Comparison of ENCODE assay signal across 8 cellular contexts in the genomic region with DNA sequence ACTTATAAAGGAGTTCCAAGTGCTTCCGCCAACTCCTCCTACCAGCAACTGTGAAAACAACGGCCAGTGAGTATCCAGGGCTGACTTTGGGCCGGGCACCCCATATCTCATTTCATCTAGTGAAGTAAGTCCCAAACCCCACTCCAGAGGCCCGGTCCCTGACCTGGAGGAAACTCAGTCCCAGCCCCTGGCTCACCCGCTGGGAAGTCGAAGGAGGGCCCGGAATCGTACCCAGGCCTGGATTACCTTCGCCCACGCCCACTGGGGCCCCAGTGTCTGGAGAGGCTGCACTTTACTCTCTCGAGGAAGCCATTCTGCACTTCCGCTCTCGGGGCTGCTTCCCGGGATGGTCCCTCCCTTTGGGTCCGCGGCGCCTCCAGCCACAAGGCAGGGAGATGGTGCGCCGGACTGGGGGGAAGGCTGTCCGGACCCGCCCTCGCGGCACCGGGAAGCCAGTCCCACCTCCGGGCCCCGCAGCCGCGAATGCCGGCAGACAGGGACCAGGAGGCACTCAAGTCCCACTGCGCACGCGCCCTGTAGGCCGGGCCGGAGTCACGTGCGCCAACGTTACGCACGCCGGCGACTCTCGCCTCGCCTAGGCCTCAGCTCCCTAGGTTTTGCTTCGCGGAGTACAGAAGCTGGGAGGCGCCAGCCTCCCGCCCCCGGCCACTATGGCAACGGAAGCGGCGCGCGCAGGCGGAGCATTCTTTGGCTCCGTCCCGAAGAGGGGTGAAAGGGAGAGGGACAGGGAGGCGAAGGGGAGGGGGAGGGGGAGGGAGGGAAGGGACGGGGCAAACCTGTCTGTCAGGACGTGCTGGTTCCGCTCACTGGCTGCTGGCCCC. TPM values are rescaled to one million over a fixed set of nuclear protein-coding genes. Genes with fewer than 3 reads are reported as not detected.
DNase-seq lines count a peak whose midpoint lies in the region; ATAC-seq and TF ChIP-seq lines count a peak whose summit lies in the region.

A gene with protein sequence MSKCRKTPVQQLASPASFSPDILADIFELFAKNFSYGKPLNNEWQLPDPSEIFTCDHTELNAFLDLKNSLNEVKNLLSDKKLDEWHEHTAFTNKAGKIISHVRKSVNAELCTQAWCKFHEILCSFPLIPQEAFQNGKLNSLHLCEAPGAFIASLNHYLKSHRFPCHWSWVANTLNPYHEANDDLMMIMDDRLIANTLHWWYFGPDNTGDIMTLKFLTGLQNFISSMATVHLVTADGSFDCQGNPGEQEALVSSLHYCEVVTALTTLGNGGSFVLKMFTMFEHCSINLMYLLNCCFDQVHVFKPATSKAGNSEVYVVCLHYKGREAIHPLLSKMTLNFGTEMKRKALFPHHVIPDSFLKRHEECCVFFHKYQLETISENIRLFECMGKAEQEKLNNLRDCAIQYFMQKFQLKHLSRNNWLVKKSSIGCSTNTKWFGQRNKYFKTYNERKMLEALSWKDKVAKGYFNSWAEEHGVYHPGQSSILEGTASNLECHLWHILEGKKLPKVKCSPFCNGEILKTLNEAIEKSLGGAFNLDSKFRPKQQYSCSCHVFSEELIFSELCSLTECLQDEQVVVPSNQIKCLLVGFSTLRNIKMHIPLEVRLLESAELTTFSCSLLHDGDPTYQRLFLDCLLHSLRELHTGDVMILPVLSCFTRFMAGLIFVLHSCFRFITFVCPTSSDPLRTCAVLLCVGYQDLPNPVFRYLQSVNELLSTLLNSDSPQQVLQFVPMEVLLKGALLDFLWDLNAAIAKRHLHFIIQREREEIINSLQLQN (minus strand): TSS at position 513 of the 842 bp plus-strand sequence. CDS start 3,482 bp downstream, outside the sequence.

- H3K4me2 ChIP-seq in PC-9: peak within 1 kb of the TSS; percentile 83

- no peak for TF ChIP-seq CTCF in PC-9 (conservative IDR thresholded peaks at IDR 0.05)

- H3K4me1 ChIP-seq in PC-9 (replicated peaks; ENCODE audit: insufficient read depth): peaks cover 35% of the 10 kb centered on the region
- H3K4me1 ChIP-seq in esophagus (ENCODE audit: control insufficient read depth in 2 of 2, insufficient read depth in 2 of 2, low read length in 1 of 2): peaks cover 0 to 4% of the 10 kb centered on the region in 2 donors
- H3K4me1 ChIP-seq in muscle layer of colon (ENCODE audit: insufficient read depth, low read length): peaks cover 14% of the 10 kb centered on the region

- H3K9me3 ChIP-seq in PC-9 (ENCODE audit: insufficient read depth, low read depth) (no peaks in the 10 kb centered on the region), esophagus (ENCODE audit: control insufficient read depth in 2 of 2, insufficient read depth in 1 of 2, low read depth in 1 of 2, low read length in 1 of 2) (no peaks in the 10 kb centered on the region), muscle layer of colon (ENCODE audit: low read length) (no peaks in the 10 kb centered on the region)

- ATAC-seq in GM21619 (IDR thresholded peaks at IDR 0.05; ENCODE audit: unreplicated experiment): peak; percentile 87

- no TSS peak for BruUV-seq in PC-9 (replicated peaks; lab: Mats Ljungman, UMichigan)

- H3K4me1 Mint-ChIP-seq in activated T-cell treated with anti-CD3 and anti-CD28 coated beads, Interleukin-2, amount 50 U/mL, for 24 hours (ENCODE audit: low read depth): peaks cover 21% of the 10 kb centered on the region

- peak within 1 kb of the TSS; percentile 92 for H3K27ac Mint-ChIP-seq in activated T-cell treated with anti-CD3 and anti-CD28 coated beads, Interleukin-2, amount 50 U/mL, for 24 hours

- peaks cover 23% of the 10 kb centered on the region for H3K27me3 Mint-ChIP-seq in activated T-cell treated with anti-CD3 and anti-CD28 coated beads, Interleukin-2, amount 50 U/mL, for 24 hours

- H3K9me2 ChIP-seq in PC-9 (ENCODE audit: insufficient read depth): peaks cover 9% of the 10 kb centered on the region; the same call in 1 of the 2 replicates

- H2AFZ ChIP-seq in PC-9: peak within 1 kb of the TSS; percentile 72

- H3F3A ChIP-seq in PC-9 (ENCODE audit: insufficient read depth, low read depth): peaks cover 22% of the 10 kb centered on the region

- H3K4me3 ChIP-seq in Jurkat, Clone E6-1 (ENCODE audit: low read length): peak within 1 kb of the TSS; percentile 84
- H3K4me3 ChIP-seq in PC-9 (peak within 1 kb of the TSS; percentile 67), esophagus (ENCODE audit: low read depth in 1 of 2, low read length in 2 of 2) (peak within 1 kb of the TSS; percentile 79 to 84), muscle layer of colon (ENCODE audit: low read depth in 1 of 2, low read length in 2 of 2) (peak within 1 kb of the TSS; percentile 66 to 85)

- DNase-seq in DMS153 (lab: John Stamatoyannopoulos, UW): peak; percentile 96
- peak; percentile 95 for DNase-seq in Jurkat, Clone E6-1 (ENCODE audit: low read depth, low spot score)
- DNase-seq in PC-9: peak; percentile 95 to 97
- peak; percentile 93 for DNase-seq in activated T-cell treated with anti-CD3 and anti-CD28 coated beads, Interleukin-2, amount 50 U/mL, for 24 hours
- peak; percentile 79 for DNase-seq in stimulated activated CD8-positive, alpha-beta memory T cell treated with anti-CD3 and anti-CD28 coated beads, Interleukin-7, amount 100 ng/mL, for 24 hours (ENCODE audit: low read depth)

- CTCF ChIA-PET in PC-9 (lab: Charles Lee): interaction anchor here (0.6 kb wide), 5 partner anchors 8 to 283 kb away, joined by 3 read pairs; a partner anchor contains a TSS

- peaks cover 47% of the 10 kb centered on the region for H3K36me3 Mint-ChIP-seq in activated T-cell treated with anti-CD3 and anti-CD28 coated beads, Interleukin-2, amount 50 U/mL, for 24 hours (ENCODE audit: low read depth)

- no peaks in the 10 kb centered on the region for H3K27me3 ChIP-seq in PC-9 (ENCODE audit: insufficient read depth, low read depth)
- no peaks in the 10 kb centered on the region for H3K27me3 ChIP-seq in esophagus (ENCODE audit: control insufficient read depth in 1 of 2, insufficient read depth in 2 of 2, low read length in 2 of 2)
- no peaks in the 10 kb centered on the region for H3K27me3 ChIP-seq in muscle layer of colon (ENCODE audit: control insufficient read depth in 1 of 2, insufficient read depth in 2 of 2, low read length in 2 of 2)

- H3K36me3 ChIP-seq in PC-9 (ENCODE audit: low read depth): peaks cover 34% of the 10 kb centered on the region
- H3K36me3 ChIP-seq in esophagus (ENCODE audit: control insufficient read depth in 2 of 2, insufficient read depth in 2 of 2, low read length in 1 of 2): peaks cover 5% of the 10 kb centered on the region in 2 donors
- H3K36me3 ChIP-seq in muscle layer of colon (ENCODE audit: insufficient read depth, low read length): peaks cover 25% of the 10 kb centered on the region

- H3K27ac ChIP-seq in PC-9 (peak within 1 kb of the TSS; percentile 93), esophagus (ENCODE audit: low read depth in 2 of 2, low read length in 1 of 2) (peak within 1 kb of the TSS; percentile 94 to 98), muscle layer of colon (ENCODE audit: low read depth, low read length) (peak within 1 kb of the TSS; percentile 64)

- no peaks in the 10 kb centered on the region for H4K20me1 ChIP-seq in PC-9 (ENCODE audit: insufficient read depth)

- intact Hi-C loops in PC-9 (cut with micrococcal nuclease; ENCODE audit: unreplicated experiment): loop anchor here (1.0 to 5.0 kb wide), 4 partner anchors 38 to 70 kb away; a partner anchor contains a TSS

- H3K9ac ChIP-seq in muscle layer of colon (ENCODE audit: low read length): peak within 1 kb of the TSS; percentile 79

- H3K79me2 ChIP-seq in PC-9 (ENCODE audit: low read depth): peaks cover 47% of the 10 kb centered on the region

- peaks cover 13% of the 10 kb centered on the region for H3K9me3 Mint-ChIP-seq in activated T-cell treated with anti-CD3 and anti-CD28 coated beads, Interleukin-2, amount 50 U/mL, for 24 hours

- POLR2A ChIA-PET in PC-9 (lab: Charles Lee; ENCODE audit: unreplicated experiment): interaction anchor here (0.6 to 1.1 kb wide), 6 partner anchors 11 to 943 kb away, joined by 3 to 9 read pairs (median 5); no protein-coding TSS in a partner anchor

- 0 to 1% methylated on average over 55 to 60 of the region's 60 CpGs for WGBS in esophagus, 2 donors

- H3K4me3 Mint-ChIP-seq in activated T-cell treated with anti-CD3 and anti-CD28 coated beads, Interleukin-2, amount 50 U/mL, for 24 hours: peak within 1 kb of the TSS; percentile 85

RNA-seq across cellular contexts. Expression of the gene that starts here (rescaled TPM):
- polyA plus RNA-seq in Jurkat, Clone E6-1 (2012; ENCODE audit: insufficient read depth, insufficient read length): 13.7 TPM
- total RNA-seq in PC-9 (2021): 30.4 and 36.2 TPM in 2 replicates
- 1 to 10 TPM; 8.8 to 9.8 TPM for polyA plus RNA-seq in esophagus

Comparison
In these comparisons a context has a peak if more than half of its experiments do, and no peak if none do; other contexts are left out.
1. Peak in every context shown above with its lines: DNase-seq, ATAC-seq, H3K4me3 ChIP-seq and H3K27ac ChIP-seq.